ENCODE assay signal across 1 cellular context in genomic region chr5:83434929-83435328, GRCh38.
TF ChIP-seq lines count a peak whose summit lies in the region.

No MANE protein-coding gene starts in this region.

TF ChIP-seq in HCT116, 20 proteins besides CTCF, POLR2A, EP300 and RAD21 (continued from another document):
- TF ChIP-seq SRF (IDR thresholded peaks at IDR 0.05; ENCODE audit: low read depth): no peak
